Comparison of ENCODE assay signal across 26 cellular contexts in the genomic region with DNA sequence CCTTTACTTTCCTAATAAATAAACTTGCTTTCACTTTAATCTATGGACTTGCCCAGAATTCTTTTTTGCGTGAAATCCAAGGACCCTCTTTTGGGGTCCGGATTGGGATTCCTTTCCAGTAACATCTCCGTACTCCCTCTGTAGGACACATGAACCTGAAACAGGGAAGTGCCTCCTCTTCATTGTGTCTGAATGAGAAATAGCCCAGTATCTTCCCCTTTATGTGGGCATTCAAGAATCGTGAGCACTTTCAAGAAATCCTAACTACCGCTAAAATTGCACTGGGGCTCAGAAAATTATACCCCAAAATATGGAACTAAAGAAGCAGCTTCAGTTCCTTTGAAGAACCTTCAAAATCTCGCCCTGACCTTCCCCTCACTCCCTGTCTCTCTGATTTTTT. TPM values are rescaled to one million over a fixed set of nuclear protein-coding genes. Genes with fewer than 3 reads are reported as not detected.
"Had no signal": no experiment of that assay in that cellular context is flagged by ENCODE, and none has a peak within 500 bp of the region (broad histone marks: within the 10 kb centered on the region; RNA-seq: fewer than 3 reads in every experiment).

No MANE protein-coding gene starts in this region.

- H3K27me3 ChIP-seq: colonic mucosa had no signal

- H3K4me3 ChIP-seq: breast epithelium, colonic mucosa, MG63, PC-9, SK-N-MC had no signal

- H3K4me2 ChIP-seq: KMS-11, PC-9 had no signal

- H3K27ac ChIP-seq: breast epithelium, colonic mucosa, KMS-11, PC-9, SK-N-MC had no signal

- ATAC-seq: activated CD8-positive, alpha-beta memory T cell treated with anti-CD3 and anti-CD28 coated beads, Interleukin-2, amount 10 ng/mL, durations not matched to agents 7 days and 5 days had no signal

- H3K9ac ChIP-seq: KMS-11 had no signal

- H2AFZ ChIP-seq: PC-9 had no signal

- DNase-seq: activated B cell treated with CpG ODN at 0.5 μM for 24 hours; activated CD4-positive, alpha-beta T cell treated with anti-CD3 and anti-CD28 coated beads for 1 hour; activated CD4-positive, alpha-beta T cell treated with anti-CD3 and anti-CD28 coated beads, Interleukin-2, amount 10 ng/mL, durations not matched to agents 24 days and 14 days; activated CD4-positive, alpha-beta T cell treated with anti-CD3 and anti-CD28 coated beads, Interleukin-2, amount 50 U/mL, for 48 hours; activated CD8-positive, alpha-beta memory T cell treated with anti-CD3 and anti-CD28 coated beads, Interleukin-2, amount 10 ng/mL, durations not matched to agents 7 days and 5 days; activated effector memory CD4-positive, alpha-beta T cell treated with Interleukin-2 at 50 U/mL for 16 hours; activated naive CD4-positive, alpha-beta T cell; activated T-cell treated with anti-CD3 and anti-CD28 coated beads, Interleukin-2, amount 50 U/mL, for 24 hours; aorta; caudate nucleus; colonic mucosa; MG63; NCI-H1092; NCI-H1417; NCI-H2029; NCI-H2107; NCI-H2171 treated with DMSO at 0.1 percent for 48 hours; NCI-H226; NCI-H526 treated with DMSO at 0.1 percent for 48 hours; NCI-H82; PC-9; SHP77 treated with DMSO at 0.1 percent for 48 hours had no signal

- H3K36me3 ChIP-seq: breast epithelium, colonic mucosa, MG63 had no signal

- H3K9me3 ChIP-seq: breast epithelium, colonic mucosa, MG63 had no signal

- H3K4me1 ChIP-seq: breast epithelium, colonic mucosa had no signal

RNA-seq across cellular contexts. Expression of a gene that starts 7.8 kb away (rescaled TPM):
- total RNA-seq: NCI-H460, PC-9 had no signal
